Comparison of ENCODE assay signal across 24 cellular contexts in genomic region chrY:21295211-21295610, GRCh38.
"Had no signal": no experiment of that assay in that cellular context is flagged by ENCODE, and none has a peak within 500 bp of the region (broad histone marks: within the 10 kb centered on the region; RNA-seq: fewer than 3 reads in every experiment).

No MANE protein-coding gene starts in this region.

- DNase-seq: activated CD4-positive, alpha-beta memory T cell treated with anti-CD3 and anti-CD28 coated beads, Interleukin-2, amount 10 ng/mL, durations not matched to agents 7 days and 5 days; activated CD4-positive, alpha-beta T cell treated with anti-CD3 and anti-CD28 coated beads for 1 hour; activated CD4-positive, alpha-beta T cell treated with anti-CD3 and anti-CD28 coated beads for 4 hours; activated CD4-positive, alpha-beta T cell treated with anti-CD3 and anti-CD28 coated beads, Interleukin-2, amount 10 ng/mL, durations not matched to agents 7 days and 5 days; activated CD4-positive, alpha-beta T cell treated with anti-CD3 and anti-CD28 coated beads, Interleukin-2, amount 50 U/mL, for 4 hours; activated CD8-positive, alpha-beta memory T cell treated with anti-CD3 and anti-CD28 coated beads, Interleukin-2, amount 50 U/mL, for 48 hours; activated gamma-delta T cell; activated naive CD4-positive, alpha-beta T cell; activated naive CD4-positive, alpha-beta T cell treated with anti-CD3 and anti-CD28 coated beads, Interleukin-2, amount 10 ng/mL, durations not matched to agents 7 days and 5 days; activated naive CD8-positive, alpha-beta T cell treated with anti-CD3 and anti-CD28 coated beads, Interleukin-2, amount 10 ng/mL, durations not matched to agents 7 days and 5 days; activated T-cell treated with anti-CD3 and anti-CD28 coated beads for 4 hours; activated T-cell treated with anti-CD3 and anti-CD28 coated beads, Interleukin-2, amount 50 U/mL, for 24 hours; activated T-cell treated with anti-CD3 and anti-CD28 coated beads, Interleukin-2, amount 50 U/mL, for 72 hours; central memory CD4-positive, alpha-beta T cell; cerebellar nuclear complex; colonic mucosa; effector CD8-positive, alpha-beta T cell; esophagus squamous epithelium; foreskin melanocyte; heart right ventricle; hippocampal formation had no signal

- ATAC-seq: activated naive CD4-positive, alpha-beta T cell treated with anti-CD3 and anti-CD28 coated beads, Interleukin-2, amount 50 U/mL, for 72 hours; activated T-cell treated with anti-CD3 and anti-CD28 coated beads, Interleukin-2, amount 50 U/mL, for 72 hours; gastroesophageal sphincter; heart right ventricle; WTC11 had no signal
